Comparison of ENCODE assay signal across 20 cellular contexts in genomic region chr4:146338512-146338911, GRCh38.
DNase-seq lines count a peak whose midpoint lies in the region; ATAC-seq lines count a peak whose summit lies in the region.
"Had no signal": no experiment of that assay in that cellular context is flagged by ENCODE, and none has a peak within 500 bp of the region (broad histone marks: within the 10 kb centered on the region; RNA-seq: fewer than 3 reads in every experiment).

No MANE protein-coding gene starts in this region.

- H2BK120ac ChIP-seq in mesendoderm (ENCODE audit: low read depth, low read length) = no peak overlapping the region

- H3K79me1 ChIP-seq in mesendoderm (ENCODE audit: low read length) = no peaks in the 10 kb centered on the region

- no peaks in the 10 kb centered on the region for H3K36me3 ChIP-seq in mesendoderm (ENCODE audit: control insufficient read depth, insufficient read depth, low read length)
- H3K36me3 ChIP-seq: brain microvascular endothelial cell, esophagus muscularis mucosa, right atrium auricular region, SJCRH30, upper lobe of right lung had no signal

- H3K36me3 Mint-ChIP-seq in activated T-helper 17 cell treated with anti-CD3 and anti-CD28 coated beads, Interleukin-2, amount 50 U/mL, for 72 hours (ENCODE audit: low read depth) = no peaks in the 10 kb centered on the region
- H3K36me3 Mint-ChIP-seq: activated naive CD8-positive, alpha-beta T cell; CD8-positive, alpha-beta T cell had no signal

- no peak overlapping the region for H3K4me3 ChIP-seq in mesendoderm (ENCODE audit: low read length)
- H3K4me3 ChIP-seq: dorsolateral prefrontal cortex, esophagus muscularis mucosa, right atrium auricular region, SJCRH30, upper lobe of right lung had no signal

- no peak overlapping the region for H3K4me3 Mint-ChIP-seq in activated T-helper 17 cell treated with anti-CD3 and anti-CD28 coated beads, Interleukin-2, amount 50 U/mL, for 72 hours
- H3K4me3 Mint-ChIP-seq: activated CD4-positive, alpha-beta T cell treated with anti-CD3 and anti-CD28 coated beads, Interleukin-2, amount 10 ng/mL, durations not matched to agents 24 days and 14 days; activated naive CD8-positive, alpha-beta T cell; CD8-positive, alpha-beta T cell; stimulated activated naive CD8-positive, alpha-beta T cell treated with anti-CD3 and anti-CD28 coated beads, Interleukin-15, amount 100 ng/mL, for 72 hours had no signal

- H3K4me1 ChIP-seq in mesendoderm (ENCODE audit: control insufficient read depth, low read depth, low read length) = no peaks in the 10 kb centered on the region

- DNase-seq in DMS53 (lab: John Stamatoyannopoulos, UW) (peak; percentile 2), DMS53 treated with DMSO at 0.1 percent for 48 hours (lab: John Stamatoyannopoulos, UW; ENCODE audit: unreplicated experiment) (no peak), HT1080 (ENCODE audit: low read depth) (peak; percentile 33), mesendoderm (peak; percentile 25), epidermal melanocyte (ENCODE audit: insufficient read length, low spot score) (no peak), NK-92 (lab: John Stamatoyannopoulos, UW; ENCODE audit: unreplicated experiment) (no peak), putamen (ENCODE audit: low spot score) (no peak)
- DNase-seq: activated CD4-positive, alpha-beta T cell treated with anti-CD3 and anti-CD28 coated beads, Interleukin-2, amount 10 ng/mL, durations not matched to agents 24 days and 14 days; brain microvascular endothelial cell; CD8-positive, alpha-beta T cell; dorsolateral prefrontal cortex; hippocampal formation; NCI-H1092; stimulated activated naive CD8-positive, alpha-beta T cell treated with anti-CD3 and anti-CD28 coated beads, Interleukin-15, amount 100 ng/mL, for 72 hours; upper lobe of right lung had no signal

- H3K4me1 Mint-ChIP-seq in activated T-helper 17 cell treated with anti-CD3 and anti-CD28 coated beads, Interleukin-2, amount 50 U/mL, for 72 hours = peaks cover 4% of the 10 kb centered on the region
- H3K4me1 Mint-ChIP-seq: stimulated activated naive CD8-positive, alpha-beta T cell treated with anti-CD3 and anti-CD28 coated beads, Interleukin-15, amount 100 ng/mL, for 72 hours had no signal

- no peak overlapping the region for H2BK15ac ChIP-seq in mesendoderm (replicated peaks; ENCODE audit: low read depth)

- H3K4me2 ChIP-seq in mesendoderm (ENCODE audit: low read length) = no peak overlapping the region

- no peak overlapping the region for H3K9ac ChIP-seq in mesendoderm (ENCODE audit: low read length)

- H3K27ac ChIP-seq in mesendoderm (ENCODE audit: low read depth, low read length) = no peak overlapping the region
- H3K27ac ChIP-seq: brain microvascular endothelial cell, dorsolateral prefrontal cortex, esophagus muscularis mucosa, right atrium auricular region, SJCRH30, upper lobe of right lung had no signal

- H3K23ac ChIP-seq in mesendoderm (ENCODE audit: low read length) = no peak overlapping the region

- no peak for ATAC-seq in activated T-helper 17 cell treated with anti-CD3 and anti-CD28 coated beads, Interleukin-2, amount 50 U/mL, for 72 hours (replicated peaks)
- ATAC-seq: CD8-positive, alpha-beta T cell; stimulated activated naive CD8-positive, alpha-beta T cell treated with anti-CD3 and anti-CD28 coated beads, Interleukin-15, amount 100 ng/mL, for 72 hours; upper lobe of right lung had no signal

- no peak overlapping the region for H3K18ac ChIP-seq in mesendoderm (ENCODE audit: low read length)

- H2BK5ac ChIP-seq in mesendoderm (ENCODE audit: low read length) = no peak overlapping the region

- no peak overlapping the region for H2AK5ac ChIP-seq in mesendoderm (ENCODE audit: low read length)

- no peak overlapping the region for H3K4ac ChIP-seq in mesendoderm (ENCODE audit: low read depth, low read length)

- no peaks in the 10 kb centered on the region for H3K9me3 Mint-ChIP-seq in activated T-helper 17 cell treated with anti-CD3 and anti-CD28 coated beads, Interleukin-2, amount 50 U/mL, for 72 hours
- H3K9me3 Mint-ChIP-seq: activated CD4-positive, alpha-beta T cell treated with anti-CD3 and anti-CD28 coated beads, Interleukin-2, amount 10 ng/mL, durations not matched to agents 24 days and 14 days; CD8-positive, alpha-beta T cell; stimulated activated naive CD8-positive, alpha-beta T cell treated with anti-CD3 and anti-CD28 coated beads, Interleukin-15, amount 100 ng/mL, for 72 hours had no signal

- no peak overlapping the region for H3K56ac ChIP-seq in mesendoderm (ENCODE audit: low read length)

- no peaks in the 10 kb centered on the region for H3K27me3 ChIP-seq in mesendoderm (ENCODE audit: insufficient read depth, low read length, poor library complexity)
- H3K27me3 ChIP-seq: brain microvascular endothelial cell, dorsolateral prefrontal cortex, esophagus muscularis mucosa, right atrium auricular region, SJCRH30, upper lobe of right lung had no signal

- no peak overlapping the region for H4K8ac ChIP-seq in mesendoderm (ENCODE audit: low read depth, low read length)

- no peaks in the 10 kb centered on the region for H3K79me2 ChIP-seq in mesendoderm (ENCODE audit: control insufficient read depth, insufficient read depth, low read length)

- peak overlapping the region; percentile 7 for H3K27ac Mint-ChIP-seq in activated T-helper 17 cell treated with anti-CD3 and anti-CD28 coated beads, Interleukin-2, amount 50 U/mL, for 72 hours
- H3K27ac Mint-ChIP-seq: activated CD4-positive, alpha-beta T cell treated with anti-CD3 and anti-CD28 coated beads, Interleukin-2, amount 10 ng/mL, durations not matched to agents 24 days and 14 days; activated naive CD8-positive, alpha-beta T cell; CD8-positive, alpha-beta T cell; stimulated activated naive CD8-positive, alpha-beta T cell treated with anti-CD3 and anti-CD28 coated beads, Interleukin-15, amount 100 ng/mL, for 72 hours had no signal

- no peaks in the 10 kb centered on the region for H3K27me3 Mint-ChIP-seq in activated T-helper 17 cell treated with anti-CD3 and anti-CD28 coated beads, Interleukin-2, amount 50 U/mL, for 72 hours
- H3K27me3 Mint-ChIP-seq: activated CD4-positive, alpha-beta T cell treated with anti-CD3 and anti-CD28 coated beads, Interleukin-2, amount 10 ng/mL, durations not matched to agents 24 days and 14 days; activated naive CD8-positive, alpha-beta T cell; stimulated activated naive CD8-positive, alpha-beta T cell treated with anti-CD3 and anti-CD28 coated beads, Interleukin-15, amount 100 ng/mL, for 72 hours had no signal

- no peak overlapping the region for H4K5ac ChIP-seq in mesendoderm (ENCODE audit: low read length)

Comparison
In these comparisons a context has a peak if more than half of its experiments do, and no peak if none do; other contexts are left out.
1. DNase-seq: peak in DMS53 (single experiment), HT1080 (single experiment) and mesendoderm (single experiment); none in DMS53 treated with DMSO at 0.1 percent for 48 hours (single experiment), epidermal melanocyte (single experiment), NK-92 (single experiment) and putamen (single experiment).